Comparison of ENCODE assay signal across 30 cellular contexts in the genomic region with DNA sequence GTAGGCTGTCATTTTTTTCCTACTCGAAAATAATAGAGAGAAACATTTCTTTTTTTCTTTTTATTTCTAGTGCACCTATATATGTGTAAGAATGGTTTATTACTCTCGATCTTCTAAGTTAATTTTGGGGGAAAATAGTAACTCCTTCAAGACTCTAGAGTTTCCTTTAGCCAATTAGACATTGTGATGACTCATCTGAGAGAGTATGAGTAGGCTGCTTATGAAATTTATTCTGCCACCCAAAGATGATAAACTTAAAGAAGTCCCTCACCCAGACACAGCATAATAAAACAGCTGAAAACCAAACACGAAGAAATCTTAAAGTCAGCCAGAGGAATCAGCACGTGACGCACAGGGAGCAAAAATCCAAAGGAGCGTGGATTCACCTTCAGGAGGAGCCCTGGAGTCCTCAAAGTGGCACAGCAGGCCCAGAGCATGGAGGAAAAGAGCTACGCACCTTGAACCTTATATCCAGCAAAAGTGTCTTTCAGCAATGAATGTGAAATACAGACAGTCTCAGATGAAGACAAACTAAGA.
DNase-seq lines count a peak whose midpoint lies in the region; ATAC-seq, FAIRE-seq and TF ChIP-seq lines count a peak whose summit lies in the region.
"Had no signal": no experiment of that assay in that cellular context is flagged by ENCODE, and none has a peak within 500 bp of the region (broad histone marks: within the 10 kb centered on the region; RNA-seq: fewer than 3 reads in every experiment).

No MANE protein-coding gene starts in this region.

- no peak overlapping the region for H3K27ac ChIP-seq in A549
- no peak overlapping the region for H3K27ac ChIP-seq in HEK293 (ENCODE audit: extremely low read depth, low read depth, low read length)
- no peak overlapping the region for H3K27ac ChIP-seq in PC-3 (ENCODE audit: low read length)
- H3K27ac ChIP-seq: ascending aorta, coronary artery, foreskin keratinocyte, right atrium auricular region, tibial artery had no signal

- no TSS peak for BruUV-seq in PC-3 (replicated peaks; lab: Mats Ljungman, UMichigan)

- in situ Hi-C loops in astrocyte of the cerebellum (cut with HindIII; ENCODE audit: low sequenced_read_pairs) = loop anchor here (10.0 to 25.0 kb wide), 3 partner anchors 61 to 671 kb away; no protein-coding TSS in a partner anchor

- H3K4me2 ChIP-seq in A549 = no peak overlapping the region
- H3K4me2 ChIP-seq in PC-3 (ENCODE audit: low read length) = no peak overlapping the region

- peaks cover 12% of the 10 kb centered on the region; the same call in 1 of the 2 replicates for H3K27me3 ChIP-seq in PC-3 (ENCODE audit: low read length)
- H3K27me3 ChIP-seq: ascending aorta, right atrium auricular region had no signal

- FAIRE-seq in A549 (lab: Jason Lieb, UNC) = no peak
- FAIRE-seq: GM12892 had no signal

- no peak for TF ChIP-seq CTCF in A549 (IDR thresholded peaks at IDR 0.05)
- no peak for TF ChIP-seq CTCF in HEK293 (tag by site-specific recombination; IDR thresholded peaks at IDR 0.05)
- peak; percentile 4 for TF ChIP-seq CTCF in astrocyte of the cerebellum (IDR thresholded peaks at IDR 0.05; ENCODE audit: low read depth, low read length, missing control alignments)
- no peak for TF ChIP-seq CTCF in PC-3 (conservative IDR thresholded peaks at IDR 0.05; ENCODE audit: low read depth, low read length)

- ATAC-seq in A549 = no peak
- ATAC-seq in sciatic nerve = no peak
- ATAC-seq in PC-3 = no peak
- ATAC-seq: left ventricle myocardium superior had no signal

- 67% methylated on average over 7 of the region's 7 CpGs for WGBS in A549 (ENCODE audit: missing lambda C conversion rate)

- no peak for DNase-seq in A549 (ENCODE audit: low read depth in 1 of 2, low spot score in 1 of 2)
- no peak for DNase-seq in astrocyte of the cerebellum (ENCODE audit: low read depth)
- DNase-seq in kidney glomerular epithelial cell (lab: John Stamatoyannopoulos, UW) = peak; percentile 1
- DNase-seq in SIG-M5 (lab: John Stamatoyannopoulos, UW) = no peak
- DNase-seq in sciatic nerve (ENCODE audit: low spot score) = no peak
- DNase-seq in stimulated activated CD4-positive, alpha-beta T cell treated with anti-CD3 and anti-CD28 coated beads, Interleukin-15, amount 100 ng/mL, for 24 hours = no peak
- no peak for DNase-seq in PC-3
- DNase-seq: activated CD4-positive, alpha-beta T cell treated with anti-CD3 and anti-CD28 coated beads for 4 hours; activated effector memory CD4-positive, alpha-beta T cell treated with anti-CD3 and anti-CD28 coated beads, Interleukin-2, amount 50 U/mL, for 16 hours; activated naive CD8-positive, alpha-beta T cell treated with anti-CD3 and anti-CD28 coated beads for 36 hours; activated T-cell treated with anti-CD3 and anti-CD28 coated beads, Interleukin-2, amount 50 U/mL, for 1 hour; caudate nucleus; CD8-positive, alpha-beta memory T cell; effector CD8-positive, alpha-beta T cell; islet precursor cell; left ventricle myocardium superior; MM.1S; NCI-H1436; NCI-H2227 treated with DMSO at 0.1 percent for 48 hours; NCI-H526; NK-92 treated with Interleukin-12 subunit alpha and Interleukin-12 subunit beta, amount 100 ng/mL, for 24 hours; SHP77 treated with DMSO at 0.1 percent for 48 hours; stimulated activated CD4-positive, alpha-beta T cell treated with anti-CD3 and anti-CD28 coated beads, Interleukin-2, amount 100 ng/mL, for 48 hours; tibial artery had no signal

- H3K4me1 ChIP-seq in A549 (peaks cover 12% of the 10 kb centered on the region; the same call in 2 of the 3 replicates), HEK293 (ENCODE audit: control insufficient read depth, insufficient read depth, low read length) (no peaks in the 10 kb centered on the region), PC-3 (ENCODE audit: insufficient read depth, low read length) (peaks cover 13% of the 10 kb centered on the region; the same call in 1 of the 2 replicates)
- H3K4me1 ChIP-seq: ascending aorta, right atrium auricular region had no signal

- H3K79me2 ChIP-seq in PC-3 (ENCODE audit: low read length) = no peaks in the 10 kb centered on the region

- H3K36me3 ChIP-seq in HEK293 (ENCODE audit: control insufficient read depth in 2 of 2, insufficient read depth in 1 of 2, low read length in 2 of 2) (no peaks in the 10 kb centered on the region), PC-3 (ENCODE audit: low read depth, low read length) (no peaks in the 10 kb centered on the region)
- H3K36me3 ChIP-seq: ascending aorta, right atrium auricular region, tibial artery had no signal

- H3K4me3 ChIP-seq in A549 = no peak overlapping the region
- no peak overlapping the region for H3K4me3 ChIP-seq in HEK293 (ENCODE audit: low read depth, low read length)
- no peak overlapping the region for H3K4me3 ChIP-seq in astrocyte of the cerebellum (ENCODE audit: low read depth, low read length)
- H3K4me3 ChIP-seq in PC-3 (ENCODE audit: low read length) = no peak overlapping the region
- H3K4me3 ChIP-seq: ascending aorta, coronary artery, right atrium auricular region, tibial artery had no signal

- no peak for TF ChIP-seq POLR2A in A549 (IDR thresholded peaks at IDR 0.05; ENCODE audit: low read length)

- H4K20me1 ChIP-seq in PC-3 (ENCODE audit: low read length) = no peaks in the 10 kb centered on the region

- intact Hi-C loops in sciatic nerve (cut with DNase I) (no loop called here), PC-3 (cut with micrococcal nuclease) (loop anchor here (5.0 kb wide), 1 partner anchor 684 kb away; no protein-coding TSS in a partner anchor)

- CTCF ChIA-PET in A549 (lab: Yijun Ruan, JAX) = interaction anchor here (1.0 to 2.5 kb wide), 2 partner anchors 11 to 14 kb away, joined by 3 to 30 read pairs; no protein-coding TSS in a partner anchor
- CTCF ChIA-PET in HEK293 (lab: Yijun Ruan, JAX) = interaction anchor here (1.2 to 4.5 kb wide), 6 partner anchors 23 to 698 kb away, joined by 3 to 32 read pairs (median 6); no protein-coding TSS in a partner anchor
- CTCF ChIA-PET in PC-3 (lab: Charles Lee) = no interaction called here

- no peak overlapping the region for H3K9ac ChIP-seq in PC-3 (ENCODE audit: low read length)

- no peak for TF ChIP-seq RAD21 in A549 (conservative IDR thresholded peaks at IDR 0.05 in 1 of 2, IDR thresholded peaks at IDR 0.05 in 1 of 2)

- POLR2A ChIA-PET in A549 (lab: Yijun Ruan, JAX) = no interaction called here
- POLR2A ChIA-PET in HEK293 (lab: Yijun Ruan, JAX) = no interaction called here
- POLR2A ChIA-PET in PC-3 (lab: Charles Lee; ENCODE audit: unreplicated experiment) = no interaction called here

- no peaks in the 10 kb centered on the region for H3F3A ChIP-seq in PC-3 (ENCODE audit: low read length, unreplicated experiment)

- H3K9me3 ChIP-seq in A549 = no peaks in the 10 kb centered on the region
- no peaks in the 10 kb centered on the region for H3K9me3 ChIP-seq in HEK293 (ENCODE audit: control insufficient read depth, insufficient read depth, low read depth, low read length)
- no peaks in the 10 kb centered on the region for H3K9me3 ChIP-seq in PC-3 (ENCODE audit: low read length)
- H3K9me3 ChIP-seq: ascending aorta, right atrium auricular region, tibial artery had no signal

- TF ChIP-seq EP300 in A549 (IDR thresholded peaks at IDR 0.05) = no peak

- H2AFZ ChIP-seq in PC-3 (ENCODE audit: low read length) = no peak overlapping the region

- H3K9me2 ChIP-seq in PC-3 (replicated peaks; ENCODE audit: low read length) = no peaks in the 10 kb centered on the region

TF ChIP-seq in A549, 52 proteins besides CTCF, POLR2A, EP300 and RAD21 (continues in another document):
- TF ChIP-seq JUNB (IDR thresholded peaks at IDR 0.05) (no peak), JUN (IDR thresholded peaks at IDR 0.05) (no peak), FOSL2 (IDR thresholded peaks at IDR 0.05) (no peak), FOSL2 (CRISPR knock-in tag; IDR thresholded peaks at IDR 0.05) (peak; percentile 36; the same call in 1 of the 2 replicates), EHF (CRISPR knock-in tag; IDR thresholded peaks at IDR 0.05) (no peak), TFCP2L1 (CRISPR knock-in tag; IDR thresholded peaks at IDR 0.05) (no peak)

TF ChIP-seq in HEK293, 187 proteins besides CTCF, POLR2A, EP300 and RAD21:
- TF ChIP-seq SETDB1 (IDR thresholded peaks at IDR 0.05; ENCODE audit: insufficient read length, low read length) (peak; percentile 25), ZNF146 (tag by site-specific recombination; IDR thresholded peaks at IDR 0.05) (no peak), ZNF791 (tag by site-specific recombination; IDR thresholded peaks at IDR 0.05) (no peak)
- TF ChIP-seq, protein P1, sequence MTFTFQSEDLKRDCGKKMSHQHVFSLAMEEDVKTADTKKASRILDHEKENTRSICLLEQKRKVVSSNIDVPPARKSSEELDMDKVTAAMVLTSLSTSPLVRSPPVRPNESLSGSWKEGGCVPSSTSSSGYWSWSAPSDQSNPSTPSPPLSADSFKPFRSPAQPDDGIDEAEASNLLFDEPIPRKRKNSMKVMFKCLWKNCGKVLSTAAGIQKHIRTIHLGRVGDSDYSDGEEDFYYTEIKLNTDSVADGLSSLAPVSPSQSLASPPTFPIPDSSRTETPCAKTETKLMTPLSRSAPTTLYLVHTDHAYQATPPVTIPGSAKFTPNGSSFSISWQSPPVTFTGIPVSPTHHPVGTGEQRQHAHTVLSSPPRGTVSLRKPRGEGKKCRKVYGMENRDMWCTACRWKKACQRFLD (tag by site-specific recombination; IDR thresholded peaks at IDR 0.05) = no peak
- TF ChIP-seq, protein P2, sequence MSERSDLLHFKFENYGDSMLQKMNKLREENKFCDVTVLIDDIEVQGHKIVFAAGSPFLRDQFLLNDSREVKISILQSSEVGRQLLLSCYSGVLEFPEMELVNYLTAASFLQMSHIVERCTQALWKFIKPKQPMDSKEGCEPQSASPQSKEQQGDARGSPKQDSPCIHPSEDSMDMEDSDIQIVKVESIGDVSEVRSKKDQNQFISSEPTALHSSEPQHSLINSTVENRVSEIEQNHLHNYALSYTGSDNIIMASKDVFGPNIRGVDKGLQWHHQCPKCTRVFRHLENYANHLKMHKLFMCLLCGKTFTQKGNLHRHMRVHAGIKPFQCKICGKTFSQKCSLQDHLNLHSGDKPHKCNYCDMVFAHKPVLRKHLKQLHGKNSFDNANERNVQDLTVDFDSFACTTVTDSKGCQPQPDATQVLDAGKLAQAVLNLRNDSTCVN (tag by site-specific recombination; optimal IDR thresholded peaks at IDR 0.05) = no peak
